In genomic region chr2:64608867-64609228, GRCh38 we compare ENCODE assay signal across 8 cellular contexts. TPM values are rescaled to one million over a fixed set of nuclear protein-coding genes. Genes with fewer than 3 reads are reported as not detected.
DNase-seq lines count a peak whose midpoint lies in the region; ATAC-seq, FAIRE-seq and TF ChIP-seq lines count a peak whose summit lies in the region.
"Had no signal": no experiment of that assay in that cellular context is flagged by ENCODE, and none has a peak within 500 bp of the region (broad histone marks: within the 10 kb centered on the region; RNA-seq: fewer than 3 reads in every experiment).

No MANE protein-coding gene starts in this region.

- H3K4me3 ChIP-seq in fibroblast of mammary gland (ENCODE audit: control insufficient read depth, low read depth, low read length): peak overlapping the region; percentile 9
- H3K4me3 ChIP-seq in rectal smooth muscle tissue (ENCODE audit: low read length): peak overlapping the region; percentile 58
- H3K4me3 ChIP-seq: SJSA1 had no signal

- H3K27ac ChIP-seq in rectal smooth muscle tissue (ENCODE audit: low read depth, low read length): no peak overlapping the region
- H3K27ac ChIP-seq: SJSA1 had no signal

- H3K4me1 ChIP-seq in rectal smooth muscle tissue (ENCODE audit: control insufficient read depth, insufficient read depth, low read length): peaks cover 10% of the 10 kb centered on the region
- H3K4me1 ChIP-seq: SJSA1 had no signal

- peak; percentile 9 for ATAC-seq in GM21576 (IDR thresholded peaks at IDR 0.05; ENCODE audit: unreplicated experiment)

- H3K27me3 ChIP-seq in rectal smooth muscle tissue (ENCODE audit: control insufficient read depth, insufficient read depth, low read length): no peaks in the 10 kb centered on the region

- TF ChIP-seq CTCF in fibroblast of mammary gland (conservative IDR thresholded peaks at IDR 0.05; ENCODE audit: control insufficient read depth, insufficient read depth, low read depth, low read length): no peak

- FAIRE-seq in HTR-8/SVneo (lab: Jason Lieb, UNC): no peak

- H3K9ac ChIP-seq in rectal smooth muscle tissue (ENCODE audit: low read length): no peak overlapping the region

- no peaks in the 10 kb centered on the region for H3K36me3 ChIP-seq in rectal smooth muscle tissue (ENCODE audit: control insufficient read depth, insufficient read depth, low read length)
- H3K36me3 ChIP-seq: SJSA1 had no signal

- DNase-seq in NOMO-1 treated with dmso at 0.1 percent for 144 hours (lab: John Stamatoyannopoulos, UW; ENCODE audit: unreplicated experiment) (peak; percentile 10), fibroblast of mammary gland (ENCODE audit: low read depth) (no peak), HTR-8/SVneo (ENCODE audit: insufficient read length, low spot score) (no peak), A172 (ENCODE audit: low spot score) (no peak), NCI-H2029 treated with DMSO at 0.1 percent for 48 hours (lab: John Stamatoyannopoulos, UW) (no peak)

RNA-seq across cellular contexts. Expression of gene SERTAD2, which starts 44.9 kb away (rescaled TPM):
- total RNA-seq in A172 (2014; rRNA removed; shearing (Covaris generic)): 6.4 and 10.3 TPM in 2 replicates
